15 cellular contexts compared by ENCODE assay signal in genomic region chr4:77152421-77152820, GRCh38. TPM values are rescaled to one million over a fixed set of nuclear protein-coding genes. Genes with fewer than 3 reads are reported as not detected.
DNase-seq lines count a peak whose midpoint lies in the region; TF ChIP-seq lines count a peak whose summit lies in the region.
"Had no signal": no experiment of that assay in that cellular context is flagged by ENCODE, and none has a peak within 500 bp of the region (broad histone marks: within the 10 kb centered on the region; RNA-seq: fewer than 3 reads in every experiment).

No MANE protein-coding gene starts in this region.

- peaks cover 0 to 10% of the 10 kb centered on the region in 2 donors for H3K4me1 ChIP-seq in thyroid gland
- H3K4me1 ChIP-seq: testis had no signal

- 28 to 37% methylated on average over 5 of the region's 5 CpGs for WGBS in thyroid gland, 2 donors

- peak overlapping the region; percentile 96; the same call in 1 of the 2 replicates for H3K27ac ChIP-seq in VCaP
- no peak overlapping the region for H3K27ac ChIP-seq in thyroid gland
- H3K27ac ChIP-seq: coronary artery, foreskin keratinocyte, testis had no signal

- in situ Hi-C loops in ACHN (cut with HindIII; ENCODE audit: low pct_ligation_motif_present, low pct_unique_long_range_greater_than_20kb, low sequenced_read_pairs): no loop called here

- TF ChIP-seq CTCF in VCaP (conservative IDR thresholded peaks at IDR 0.05) (no peak), thyroid gland (IDR thresholded peaks at IDR 0.05) (no peak)

- H3K27me3 ChIP-seq in thyroid gland: no peaks in the 10 kb centered on the region
- H3K27me3 ChIP-seq: foreskin keratinocyte, testis had no signal

- DNase-seq in DMS53 (lab: John Stamatoyannopoulos, UW) (peak; percentile 31), DMS53 treated with DMSO at 0.1 percent for 48 hours (lab: John Stamatoyannopoulos, UW; ENCODE audit: unreplicated experiment) (no peak), islet precursor cell (peak; percentile 73), thyroid gland (peak; percentile 56), ACHN (no peak), superior temporal gyrus (ENCODE audit: extremely low spot score) (no peak), HUDEP-2 (lab: John Stamatoyannopoulos, UW; ENCODE audit: unreplicated experiment in 76 of 76) (no peak)
- DNase-seq: activated naive CD8-positive, alpha-beta T cell treated with anti-CD3 and anti-CD28 coated beads, Interleukin-2, amount 10 ng/mL, durations not matched to agents 7 days and 5 days; left cardiac atrium; NCI-H1092; testis had no signal

- peak in 1 of 2 donors; percentile 27 for TF ChIP-seq POLR2A in thyroid gland (IDR thresholded peaks at IDR 0.05)

- H3K36me3 ChIP-seq in thyroid gland: no peaks in the 10 kb centered on the region

- no peaks in the 10 kb centered on the region for H3K9me3 ChIP-seq in thyroid gland
- H3K9me3 ChIP-seq: testis had no signal

- intact Hi-C loops in thyroid gland (cut with DNase I): no loop called here

- no peak overlapping the region for H3K4me3 ChIP-seq in thyroid gland (replicated peaks in 1 of 3)
- H3K4me3 ChIP-seq: coronary artery, skin epidermis, testis had no signal

RNA-seq across cellular contexts. Expression of gene CCNG2, which starts 4.6 kb away (rescaled TPM):
- 10 to 100 TPM; 24.7 to 41.8 (median 29.2) TPM for total RNA-seq in thyroid gland

Comparison
In these comparisons a context has a peak if more than half of its experiments do, and no peak if none do; other contexts are left out.
1. DNase-seq: peak in DMS53 (single experiment), islet precursor cell (single experiment) and thyroid gland (2 of 2); none in DMS53 treated with DMSO at 0.1 percent for 48 hours (single experiment), ACHN (single experiment), superior temporal gyrus (single experiment) and HUDEP-2 (0 of 76).